Comparison of ENCODE assay signal across 10 cellular contexts in genomic region chr19:41999071-41999877, GRCh38. TPM values are rescaled to one million over a fixed set of nuclear protein-coding genes. Genes with fewer than 3 reads are reported as not detected.
DNase-seq lines count a peak whose midpoint lies in the region; ATAC-seq and TF ChIP-seq lines count a peak whose summit lies in the region.
"Had no signal": no experiment of that assay in that cellular context is flagged by ENCODE, and none has a peak within 500 bp of the region (broad histone marks: within the 10 kb centered on the region; RNA-seq: fewer than 3 reads in every experiment).

No MANE protein-coding gene starts in this region.

- H3K9me2 ChIP-seq in DOHH2 (replicated peaks; ENCODE audit: control insufficient read depth, low read length): no peaks in the 10 kb centered on the region

- H3K9me3 Mint-ChIP-seq in activated T-cell treated with anti-CD3 and anti-CD28 coated beads, Interleukin-2, amount 50 U/mL, for 72 hours: no peaks in the 10 kb centered on the region
- peaks cover 1% of the 10 kb centered on the region for H3K9me3 Mint-ChIP-seq in memory B cell

- peaks cover 43% of the 10 kb centered on the region for H3K27me3 ChIP-seq in DOHH2 (ENCODE audit: control insufficient read depth, low read length)

- H3K4me1 ChIP-seq in DOHH2 (ENCODE audit: control insufficient read depth, low read length): peaks cover 49% of the 10 kb centered on the region

- H3K27ac ChIP-seq in DOHH2 (ENCODE audit: low read depth, low read length): no peak overlapping the region

- H4K20me1 ChIP-seq in DOHH2 (ENCODE audit: control insufficient read depth, insufficient read depth, low read depth, low read length): peaks cover 4% of the 10 kb centered on the region; the same call in 1 of the 2 replicates

- H3K79me2 ChIP-seq in DOHH2 (ENCODE audit: control insufficient read depth, low read length): no peaks in the 10 kb centered on the region

- no peaks in the 10 kb centered on the region for H3K9me3 ChIP-seq in DOHH2 (ENCODE audit: control insufficient read depth, insufficient read depth, low read length)

- no peaks in the 10 kb centered on the region; the same call in 1 of the 2 replicates for H3F3A ChIP-seq in DOHH2 (ENCODE audit: control insufficient read depth, insufficient read depth)

- peak; percentile 34 for DNase-seq in NCI-H2196 (lab: John Stamatoyannopoulos, UW; ENCODE audit: unreplicated experiment)
- no peak for DNase-seq in NCI-H2196 treated with DMSO at 0.1 percent for 48 hours (lab: John Stamatoyannopoulos, UW; ENCODE audit: unreplicated experiment)
- DNase-seq in activated T-cell treated with anti-CD3 and anti-CD28 coated beads, Interleukin-2, amount 50 U/mL, for 72 hours: no peak
- DNase-seq in memory B cell (ENCODE audit: low spot score in 2 of 2): no peak
- no peak for DNase-seq in DMS79 treated with DMSO at 0.1 percent for 48 hours (lab: John Stamatoyannopoulos, UW)
- DNase-seq in SIG-M5 (lab: John Stamatoyannopoulos, UW): no peak
- DNase-seq: stimulated activated naive CD4-positive, alpha-beta T cell had no signal

- peak overlapping the region; percentile 27 for H3K4me3 ChIP-seq in DOHH2 (ENCODE audit: low read length)

- H3K4me1 Mint-ChIP-seq in activated T-cell treated with anti-CD3 and anti-CD28 coated beads, Interleukin-2, amount 50 U/mL, for 72 hours (ENCODE audit: low read depth): peaks cover 43% of the 10 kb centered on the region
- H3K4me1 Mint-ChIP-seq in memory B cell: peaks cover 34% of the 10 kb centered on the region

- TF ChIP-seq CTCF in DOHH2 (IDR thresholded peaks at IDR 0.05; ENCODE audit: low read depth, low read length, poor library complexity, severe bottlenecking): no peak

- peaks cover 85% of the 10 kb centered on the region for H3K27me3 Mint-ChIP-seq in activated T-cell treated with anti-CD3 and anti-CD28 coated beads, Interleukin-2, amount 50 U/mL, for 72 hours (ENCODE audit: low read depth)
- H3K27me3 Mint-ChIP-seq in memory B cell: peaks cover 59% of the 10 kb centered on the region

- H3K4me3 Mint-ChIP-seq in activated T-cell treated with anti-CD3 and anti-CD28 coated beads, Interleukin-2, amount 50 U/mL, for 72 hours: peak overlapping the region; percentile 35 to 79
- H3K4me3 Mint-ChIP-seq in memory B cell: peak overlapping the region; percentile 53

- H3K36me3 Mint-ChIP-seq in activated T-cell treated with anti-CD3 and anti-CD28 coated beads, Interleukin-2, amount 50 U/mL, for 72 hours (ENCODE audit: insufficient read depth in 2 of 2): peaks cover 0 to 2% of the 10 kb centered on the region in 2 donors
- H3K36me3 Mint-ChIP-seq in memory B cell: peaks cover 5% of the 10 kb centered on the region

- H3K27ac Mint-ChIP-seq in activated T-cell treated with anti-CD3 and anti-CD28 coated beads, Interleukin-2, amount 50 U/mL, for 72 hours: no peak overlapping the region
- H3K27ac Mint-ChIP-seq in memory B cell: no peak overlapping the region

- peak overlapping the region; percentile 49 for H3K4me2 ChIP-seq in DOHH2 (ENCODE audit: low read length)

- no peak for ATAC-seq in activated T-cell treated with anti-CD3 and anti-CD28 coated beads, Interleukin-2, amount 50 U/mL, for 72 hours (replicated peaks in 1 of 2)
- no peak for ATAC-seq in memory B cell (ENCODE audit: low read depth)
- no peak for ATAC-seq in GM18498 (IDR thresholded peaks at IDR 0.05; ENCODE audit: unreplicated experiment)

- no peaks in the 10 kb centered on the region for H3K36me3 ChIP-seq in DOHH2 (ENCODE audit: control insufficient read depth, low read length)

RNA-seq across cellular contexts. Expression of gene ATP1A3, which starts 5.2 kb away (rescaled TPM):
- total RNA-seq in activated T-cell treated with anti-CD3 and anti-CD28 coated beads, Interleukin-2, amount 50 U/mL, for 72 hours: 1 to 10 TPM; 4.3 to 6.2 TPM
- total RNA-seq: mesenteric fat pad had no signal

RNA-seq across cellular contexts. Expression of gene RABAC1, which starts 40.2 kb away (rescaled TPM):
- 10 to 100 TPM; 64.5 to 81.0 TPM for total RNA-seq in activated T-cell treated with anti-CD3 and anti-CD28 coated beads, Interleukin-2, amount 50 U/mL, for 72 hours
